ENCODE assay signal across 12 cellular contexts in genomic region chr9:70477146-70477745, GRCh38.
DNase-seq lines count a peak whose midpoint lies in the region; ATAC-seq and TF ChIP-seq lines count a peak whose summit lies in the region.
"Had no signal": no experiment of that assay in that cellular context is flagged by ENCODE, and none has a peak within 500 bp of the region (broad histone marks: within the 10 kb centered on the region; RNA-seq: fewer than 3 reads in every experiment).

No MANE protein-coding gene starts in this region.

- H3K4me1 Mint-ChIP-seq in effector memory CD8-positive, alpha-beta T cell (ENCODE audit: low read depth in 2 of 2) = no peaks in the 10 kb centered on the region

- no peaks in the 10 kb centered on the region for H3K36me3 ChIP-seq in sigmoid colon
- H3K36me3 ChIP-seq: BE2C, esophagus squamous epithelium had no signal

- H3K27ac ChIP-seq in epithelial cell of prostate = peak overlapping the region; percentile 3
- H3K27ac ChIP-seq in sigmoid colon = peak overlapping the region; percentile 90 to 98 (median 94)

- intact Hi-C loops in sigmoid colon (cut with DNase I) = loop anchor here (10.0 kb wide), 1 partner anchor 422 kb away; no protein-coding TSS in a partner anchor

- H3K9me3 Mint-ChIP-seq in effector memory CD8-positive, alpha-beta T cell = no peaks in the 10 kb centered on the region
- H3K9me3 Mint-ChIP-seq: activated naive CD4-positive, alpha-beta T cell treated with anti-CD3 and anti-CD28 coated beads, Interleukin-2, amount 50 U/mL, for 72 hours had no signal

- H3K27me3 ChIP-seq in sigmoid colon = no peaks in the 10 kb centered on the region
- H3K27me3 ChIP-seq: BE2C, esophagus squamous epithelium had no signal

- H3K4me3 Mint-ChIP-seq in effector memory CD8-positive, alpha-beta T cell = no peak overlapping the region

- TF ChIP-seq POLR2A in sigmoid colon (IDR thresholded peaks at IDR 0.05) = no peak

- H3K27me3 Mint-ChIP-seq in effector memory CD8-positive, alpha-beta T cell = no peaks in the 10 kb centered on the region

- ATAC-seq in HG03520 (IDR thresholded peaks at IDR 0.05; ENCODE audit: unreplicated experiment) = no peak
- no peak for ATAC-seq in effector memory CD8-positive, alpha-beta T cell (replicated peaks)
- ATAC-seq: activated naive CD4-positive, alpha-beta T cell treated with anti-CD3 and anti-CD28 coated beads, Interleukin-2, amount 50 U/mL, for 72 hours had no signal

- no peaks in the 10 kb centered on the region for H3K36me3 Mint-ChIP-seq in effector memory CD8-positive, alpha-beta T cell (ENCODE audit: insufficient read depth)
- H3K36me3 Mint-ChIP-seq: activated naive CD4-positive, alpha-beta T cell treated with anti-CD3 and anti-CD28 coated beads, Interleukin-2, amount 50 U/mL, for 72 hours had no signal

- no peak for TF ChIP-seq EP300 in sigmoid colon (IDR thresholded peaks at IDR 0.05)

- DNase-seq in EL (peak; percentile 66), RKO (ENCODE audit: low spot score) (peak; percentile 8), epithelial cell of prostate (ENCODE audit: low read depth, low spot score) (no peak), sigmoid colon (peak; percentile 40), nucleus accumbens (lab: John Stamatoyannopoulos, UW) (no peak)
- no peak for DNase-seq in stimulated activated CD4-positive, alpha-beta T cell treated with anti-CD3 and anti-CD28 coated beads, Interleukin-4, amount 100 ng/mL, for 1 hour
- DNase-seq in effector memory CD8-positive, alpha-beta T cell = no peak
- DNase-seq: BE2C; esophagus squamous epithelium; stimulated activated CD4-positive, alpha-beta T cell treated with anti-CD3 and anti-CD28 coated beads, Interleukin-1b, Interleukin-23, amount 100 ng/mL, for 48 hours had no signal

- peaks cover 4 to 77% (median 62%) of the 10 kb centered on the region in 4 donors for H3K4me1 ChIP-seq in sigmoid colon

- H3K9me3 ChIP-seq in sigmoid colon = no peaks in the 10 kb centered on the region
- H3K9me3 ChIP-seq: BE2C, esophagus squamous epithelium had no signal

- WGBS in sigmoid colon, 2 donors = 89 to 93% methylated on average over 5 of the region's 5 CpGs

- TF ChIP-seq CTCF in sigmoid colon (IDR thresholded peaks at IDR 0.05) = no peak

- H3K4me3 ChIP-seq in sigmoid colon = no peak overlapping the region
- H3K4me3 ChIP-seq: esophagus squamous epithelium had no signal

- no peak overlapping the region for H3K27ac Mint-ChIP-seq in effector memory CD8-positive, alpha-beta T cell
- H3K27ac Mint-ChIP-seq: activated naive CD4-positive, alpha-beta T cell treated with anti-CD3 and anti-CD28 coated beads, Interleukin-2, amount 50 U/mL, for 72 hours had no signal

Comparison
In these comparisons a context has a peak if more than half of its experiments do, and no peak if none do; other contexts are left out.
1. DNase-seq: peak in EL (single experiment), RKO (single experiment) and sigmoid colon (single experiment); none in epithelial cell of prostate (single experiment), nucleus accumbens (0 of 56), stimulated activated CD4-positive, alpha-beta T cell treated with anti-CD3 and anti-CD28 coated beads, Interleukin-4, amount 100 ng/mL, for 1 hour (single experiment) and effector memory CD8-positive, alpha-beta T cell (0 of 3).